ENCODE assay signal across 1 cellular context in the genomic region with DNA sequence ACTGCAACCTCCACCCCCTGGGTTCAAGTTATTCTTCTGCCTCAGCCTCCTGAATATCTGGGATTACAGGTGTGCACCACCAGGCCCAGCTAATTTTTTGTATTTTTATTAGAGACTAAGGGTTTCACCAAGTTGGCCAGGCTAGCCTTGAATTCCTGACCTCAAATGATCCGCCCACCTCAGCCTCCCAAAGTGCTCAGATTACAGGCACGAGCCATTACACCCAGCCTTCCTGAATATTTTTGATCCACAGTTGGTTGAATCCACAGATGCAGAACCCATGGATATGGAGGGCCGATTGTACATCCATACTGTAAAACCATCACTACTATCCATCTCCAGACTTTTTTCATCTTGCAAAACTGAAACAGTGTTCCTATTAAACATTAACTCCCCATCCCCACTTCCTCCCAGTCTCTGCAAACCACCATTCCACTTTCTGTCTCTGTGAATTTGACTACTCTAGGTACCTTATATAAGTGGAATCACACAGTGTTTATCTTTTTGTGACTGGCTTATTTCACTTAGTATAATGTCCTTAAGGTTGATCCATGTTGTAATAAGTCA.
TF ChIP-seq lines count a peak whose summit lies in the region.

No MANE protein-coding gene starts in this region.

TF ChIP-seq in HepG2, 621 proteins besides CTCF, POLR2A, EP300 and RAD21 (continued from another document):
- TF ChIP-seq, protein P1, sequence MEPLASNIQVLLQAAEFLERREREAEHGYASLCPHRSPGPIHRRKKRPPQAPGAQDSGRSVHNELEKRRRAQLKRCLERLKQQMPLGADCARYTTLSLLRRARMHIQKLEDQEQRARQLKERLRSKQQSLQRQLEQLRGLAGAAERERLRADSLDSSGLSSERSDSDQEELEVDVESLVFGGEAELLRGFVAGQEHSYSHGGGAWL (CRISPR knock-in tag; IDR thresholded peaks at IDR 0.05), result no peak
- TF ChIP-seq, protein P2, sequence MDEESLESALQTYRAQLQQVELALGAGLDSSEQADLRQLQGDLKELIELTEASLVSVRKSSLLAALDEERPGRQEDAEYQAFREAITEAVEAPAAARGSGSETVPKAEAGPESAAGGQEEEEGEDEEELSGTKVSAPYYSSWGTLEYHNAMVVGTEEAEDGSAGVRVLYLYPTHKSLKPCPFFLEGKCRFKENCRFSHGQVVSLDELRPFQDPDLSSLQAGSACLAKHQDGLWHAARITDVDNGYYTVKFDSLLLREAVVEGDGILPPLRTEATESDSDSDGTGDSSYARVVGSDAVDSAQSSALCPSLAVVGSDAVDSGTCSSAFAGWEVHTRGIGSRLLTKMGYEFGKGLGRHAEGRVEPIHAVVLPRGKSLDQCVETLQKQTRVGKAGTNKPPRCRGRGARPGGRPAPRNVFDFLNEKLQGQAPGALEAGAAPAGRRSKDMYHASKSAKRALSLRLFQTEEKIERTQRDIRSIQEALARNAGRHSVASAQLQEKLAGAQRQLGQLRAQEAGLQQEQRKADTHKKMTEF (CRISPR knock-in tag; IDR thresholded peaks at IDR 0.05), result 0 out of 2 replicates have a peak, but pooled peaks have one; percentile 28
- TF ChIP-seq ZNF75D (CRISPR knock-in tag; IDR thresholded peaks at IDR 0.05; ENCODE audit: borderline replicate concordance), result no peak
- TF ChIP-seq, protein P3, sequence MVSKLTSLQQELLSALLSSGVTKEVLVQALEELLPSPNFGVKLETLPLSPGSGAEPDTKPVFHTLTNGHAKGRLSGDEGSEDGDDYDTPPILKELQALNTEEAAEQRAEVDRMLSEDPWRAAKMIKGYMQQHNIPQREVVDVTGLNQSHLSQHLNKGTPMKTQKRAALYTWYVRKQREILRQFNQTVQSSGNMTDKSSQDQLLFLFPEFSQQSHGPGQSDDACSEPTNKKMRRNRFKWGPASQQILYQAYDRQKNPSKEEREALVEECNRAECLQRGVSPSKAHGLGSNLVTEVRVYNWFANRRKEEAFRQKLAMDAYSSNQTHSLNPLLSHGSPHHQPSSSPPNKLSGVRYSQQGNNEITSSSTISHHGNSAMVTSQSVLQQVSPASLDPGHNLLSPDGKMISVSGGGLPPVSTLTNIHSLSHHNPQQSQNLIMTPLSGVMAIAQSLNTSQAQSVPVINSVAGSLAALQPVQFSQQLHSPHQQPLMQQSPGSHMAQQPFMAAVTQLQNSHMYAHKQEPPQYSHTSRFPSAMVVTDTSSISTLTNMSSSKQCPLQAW (CRISPR knock-in tag; IDR thresholded peaks at IDR 0.05), result peak; percentile 59; the same call in 1 of the 2 replicates
